In genomic region chr3:154018100-154018696, GRCh38 we compare ENCODE assay signal across 8 cellular contexts.
DNase-seq lines count a peak whose midpoint lies in the region; ATAC-seq, FAIRE-seq and TF ChIP-seq lines count a peak whose summit lies in the region.

No MANE protein-coding gene starts in this region.

- no peaks in the 10 kb centered on the region for H3K36me3 Mint-ChIP-seq in chondrocyte (ENCODE audit: low read depth)

- peak; percentile 96 for FAIRE-seq in GM19239 (lab: Jason Lieb, UNC)

- in situ Hi-C loops in SK-MEL-5 (cut with HindIII; ENCODE audit: low pct_unique_long_range_greater_than_20kb, low sequenced_read_pairs): no loop called here

- DNase-seq in COR-L47 (lab: John Stamatoyannopoulos, UW) (peak; percentile 30), GM19239 (ENCODE audit: insufficient read length, low spot score) (peak; percentile 26), SK-MEL-5 (ENCODE audit: low read depth, low spot score) (peak; percentile 77), chondrocyte (ENCODE audit: low spot score) (no peak), retinal pigment epithelial cell (ENCODE audit: low read depth) (no peak), Ammon's horn (ENCODE audit: low spot score) (no peak), caudate nucleus (lab: John Stamatoyannopoulos, UW) (no peak)

- H3K4me3 Mint-ChIP-seq in chondrocyte (ENCODE audit: unreplicated experiment): no peak overlapping the region

- H3K27ac ChIP-seq in caudate nucleus (ENCODE audit: low read depth, low read length): no peak overlapping the region

- no peaks in the 10 kb centered on the region for H3K27me3 Mint-ChIP-seq in chondrocyte (ENCODE audit: low read depth)

- peak; percentile 80 for ATAC-seq in HG03521 (IDR thresholded peaks at IDR 0.05; ENCODE audit: unreplicated experiment)

- no peak overlapping the region for H3K27ac Mint-ChIP-seq in chondrocyte (ENCODE audit: unreplicated experiment)

- TF ChIP-seq CTCF in chondrocyte (IDR thresholded peaks at IDR 0.05) (peak; percentile 71), retinal pigment epithelial cell (conservative IDR thresholded peaks at IDR 0.05; ENCODE audit: low read depth, low read length) (peak; percentile 66)

- H3K4me3 ChIP-seq in retinal pigment epithelial cell (ENCODE audit: low read length): no peak overlapping the region

- H3K9me3 Mint-ChIP-seq in chondrocyte (ENCODE audit: low read depth): peaks cover 2% of the 10 kb centered on the region

- no peaks in the 10 kb centered on the region for H3K4me1 Mint-ChIP-seq in chondrocyte (ENCODE audit: low read depth)

Comparison
In these comparisons a context has a peak if more than half of its experiments do, and no peak if none do; other contexts are left out.
1. DNase-seq: peak in COR-L47 (single experiment), GM19239 (single experiment) and SK-MEL-5 (single experiment); none in chondrocyte (single experiment), retinal pigment epithelial cell (single experiment), Ammon's horn (single experiment) and caudate nucleus (0 of 61).